In the genomic region with DNA sequence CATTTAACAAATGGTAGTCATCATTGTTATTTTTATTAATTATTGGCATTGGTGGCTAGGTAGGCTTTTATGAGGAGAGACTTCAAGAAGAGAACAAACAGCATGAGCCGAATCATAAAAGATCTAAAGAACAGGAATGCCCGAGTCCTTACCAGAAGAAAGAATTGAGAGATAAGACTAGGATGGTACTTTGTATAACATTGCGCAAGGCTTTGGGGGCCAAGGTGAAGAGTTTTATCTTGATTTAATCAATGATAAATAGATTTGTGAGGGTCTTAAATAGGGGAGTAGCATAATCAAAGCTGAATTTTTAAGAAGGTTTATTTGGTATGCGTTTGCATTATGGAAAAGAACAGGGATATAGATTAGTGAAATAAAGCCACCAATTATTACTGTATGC, we compare ENCODE assay signal across 31 cellular contexts.
"Had no signal": no experiment of that assay in that cellular context is flagged by ENCODE, and none has a peak within 500 bp of the region (broad histone marks: within the 10 kb centered on the region; RNA-seq: fewer than 3 reads in every experiment).

No MANE protein-coding gene starts in this region.

- H3K4me2 ChIP-seq: neural progenitor cell, smooth muscle cell had no signal

- H3K4me3 Mint-ChIP-seq: natural killer cell; nephron; neural progenitor cell; stimulated activated memory B cell treated with anti-CD40 and anti-IgM and Interleukin-4, amounts not matched to agents 10 μg/mL and 1 μg/mL and 100 μg/mL, for 72 hours; stimulated activated naive CD8-positive, alpha-beta T cell treated with anti-CD3 and anti-CD28 coated beads, Interleukin-15, amount 100 ng/mL, for 72 hours; type B pancreatic cell had no signal

- H3K4me1 ChIP-seq: neural progenitor cell, testis, tibial artery, transverse colon had no signal

- H3K9me3 Mint-ChIP-seq: natural killer cell; nephron; neural progenitor cell; stimulated activated memory B cell treated with anti-CD40 and anti-IgM and Interleukin-4, amounts not matched to agents 10 μg/mL and 1 μg/mL and 100 μg/mL, for 72 hours; stimulated activated naive CD8-positive, alpha-beta T cell treated with anti-CD3 and anti-CD28 coated beads, Interleukin-15, amount 100 ng/mL, for 72 hours; type B pancreatic cell had no signal

- H3K9ac ChIP-seq: neural progenitor cell, parathyroid adenoma had no signal

- H3K4me3 ChIP-seq: neural progenitor cell, ovary, psoas muscle, skin epidermis, smooth muscle cell, spleen, suprapubic skin, testis, tibial artery, transverse colon, upper lobe of right lung, uterus had no signal

- H3K4me1 Mint-ChIP-seq: nephron had no signal

- ATAC-seq: natural killer cell; psoas muscle; right cardiac atrium; sciatic nerve; stimulated activated memory B cell treated with anti-CD40 and anti-IgM and Interleukin-4, amounts not matched to agents 10 μg/mL and 1 μg/mL and 100 μg/mL, for 72 hours; stimulated activated naive CD8-positive, alpha-beta T cell treated with anti-CD3 and anti-CD28 coated beads, Interleukin-15, amount 100 ng/mL, for 72 hours; stimulated activated naive CD8-positive, alpha-beta T cell treated with anti-CD3 and anti-CD28 coated beads, Interleukin-15, Interleukin-2, amounts not matched to agents 100 U/mL and 50 U/mL, for 24 hours; upper lobe of right lung had no signal

- H3K36me3 Mint-ChIP-seq: natural killer cell had no signal

- DNase-seq: natural killer cell; occipital lobe; ovary; posterior cingulate gyrus; psoas muscle; right cardiac atrium; spleen; stimulated activated CD4-positive, alpha-beta T cell treated with anti-CD3 and anti-CD28 coated beads, Interleukin-12 subunit alpha, Interleukin-12 subunit beta, amount 100 ng/mL, for 4 hours; stimulated activated CD4-positive, alpha-beta T cell treated with anti-CD3 and anti-CD28 coated beads, Interleukin-1b, Interleukin-23, amount 100 ng/mL, for 48 hours; stimulated activated CD4-positive, alpha-beta T cell treated with anti-CD3 and anti-CD28 coated beads, Interleukin-4, amount 100 ng/mL, for 1 hour; stimulated activated CD4-positive, alpha-beta T cell treated with anti-CD3 and anti-CD28 coated beads, Interleukin-4, amount 100 ng/mL, for 4 hours; stimulated activated CD8-positive, alpha-beta memory T cell treated with anti-CD3 and anti-CD28 coated beads, Interleukin-4, amount 100 ng/mL, for 48 hours; stimulated activated naive CD4-positive, alpha-beta T cell; stimulated activated naive CD8-positive, alpha-beta T cell treated with anti-CD3 and anti-CD28 coated beads, Interleukin-15, amount 100 ng/mL, for 72 hours; stimulated activated naive CD8-positive, alpha-beta T cell treated with anti-CD3 and anti-CD28 coated beads, Interleukin-15, Interleukin-2, amounts not matched to agents 100 U/mL and 50 U/mL, for 24 hours; substantia nigra; testis; tibial artery; transverse colon; upper lobe of right lung; uterus had no signal

- H2AFZ ChIP-seq: neural progenitor cell, parathyroid adenoma had no signal

- H3K36me3 ChIP-seq: ovary, uterus had no signal

- H3K27ac ChIP-seq: neural progenitor cell, ovary, parathyroid adenoma, psoas muscle, skin epidermis, spleen, suprapubic skin, testis, tibial artery, transverse colon, upper lobe of right lung, uterus had no signal

- H3K27ac Mint-ChIP-seq: natural killer cell; nephron; neural progenitor cell; progenitor cell of endocrine pancreas; stimulated activated memory B cell treated with anti-CD40 and anti-IgM and Interleukin-4, amounts not matched to agents 10 μg/mL and 1 μg/mL and 100 μg/mL, for 72 hours; stimulated activated naive CD8-positive, alpha-beta T cell treated with anti-CD3 and anti-CD28 coated beads, Interleukin-15, amount 100 ng/mL, for 72 hours; type B pancreatic cell had no signal

- H3K9me3 ChIP-seq: ovary, psoas muscle, spleen, suprapubic skin, testis, tibial artery, transverse colon, upper lobe of right lung, uterus had no signal

- H3K27me3 Mint-ChIP-seq: progenitor cell of endocrine pancreas; stimulated activated memory B cell treated with anti-CD40 and anti-IgM and Interleukin-4, amounts not matched to agents 10 μg/mL and 1 μg/mL and 100 μg/mL, for 72 hours; stimulated activated naive CD8-positive, alpha-beta T cell treated with anti-CD3 and anti-CD28 coated beads, Interleukin-15, amount 100 ng/mL, for 72 hours; type B pancreatic cell had no signal

- H3K27me3 ChIP-seq: neural progenitor cell, ovary, spleen, suprapubic skin, testis, tibial artery, transverse colon, upper lobe of right lung, uterus had no signal
